11 cellular contexts compared by ENCODE assay signal in genomic region chr12:110731479-110731878, GRCh38.
"Had no signal": no experiment of that assay in that cellular context is flagged by ENCODE, and none has a peak within 500 bp of the region (broad histone marks: within the 10 kb centered on the region; RNA-seq: fewer than 3 reads in every experiment).

No MANE protein-coding gene starts in this region.

- H2AFZ ChIP-seq: neural progenitor cell had no signal

- H3K27me3 Mint-ChIP-seq: activated B cell treated with CpG ODN at 0.5 μM for 24 hours; stimulated activated naive CD8-positive, alpha-beta T cell treated with anti-CD3 and anti-CD28 coated beads, Interleukin-15, amount 100 ng/mL, for 72 hours had no signal

- H3K4me3 ChIP-seq: left ventricle myocardium inferior, neural progenitor cell, ovary, thoracic aorta had no signal

- H3K27ac ChIP-seq: neural progenitor cell, ovary, thoracic aorta had no signal

- H3K4me3 Mint-ChIP-seq: activated B cell treated with CpG ODN at 0.5 μM for 24 hours; neural progenitor cell; stimulated activated naive CD8-positive, alpha-beta T cell treated with anti-CD3 and anti-CD28 coated beads, Interleukin-15, amount 100 ng/mL, for 72 hours had no signal

- H3K36me3 ChIP-seq: ovary had no signal

- H3K27me3 ChIP-seq: neural progenitor cell, ovary had no signal

- H3K9me3 Mint-ChIP-seq: activated B cell treated with CpG ODN at 0.5 μM for 24 hours; neural progenitor cell; stimulated activated naive CD8-positive, alpha-beta T cell treated with anti-CD3 and anti-CD28 coated beads, Interleukin-15, amount 100 ng/mL, for 72 hours had no signal

- H3K9me3 ChIP-seq: left ventricle myocardium inferior, ovary, thoracic aorta had no signal

- H3K27ac Mint-ChIP-seq: neural progenitor cell had no signal

- H3K4me2 ChIP-seq: neural progenitor cell had no signal

- H3K9ac ChIP-seq: neural progenitor cell had no signal

- DNase-seq: activated B cell treated with CpG ODN at 0.5 μM for 24 hours; activated CD4-positive, alpha-beta T cell treated with anti-CD3 and anti-CD28 coated beads, Interleukin-2, amount 50 U/mL, for 4 hours; effector memory CD4-positive, alpha-beta T cell; kidney; left ventricle myocardium inferior; mesendoderm; ovary; stimulated activated CD4-positive, alpha-beta T cell treated with anti-CD3 and anti-CD28 coated beads, Interleukin-4, amount 100 ng/mL, for 1 hour; stimulated activated naive CD8-positive, alpha-beta T cell treated with anti-CD3 and anti-CD28 coated beads, Interleukin-15, amount 100 ng/mL, for 72 hours had no signal
